In the genomic region with DNA sequence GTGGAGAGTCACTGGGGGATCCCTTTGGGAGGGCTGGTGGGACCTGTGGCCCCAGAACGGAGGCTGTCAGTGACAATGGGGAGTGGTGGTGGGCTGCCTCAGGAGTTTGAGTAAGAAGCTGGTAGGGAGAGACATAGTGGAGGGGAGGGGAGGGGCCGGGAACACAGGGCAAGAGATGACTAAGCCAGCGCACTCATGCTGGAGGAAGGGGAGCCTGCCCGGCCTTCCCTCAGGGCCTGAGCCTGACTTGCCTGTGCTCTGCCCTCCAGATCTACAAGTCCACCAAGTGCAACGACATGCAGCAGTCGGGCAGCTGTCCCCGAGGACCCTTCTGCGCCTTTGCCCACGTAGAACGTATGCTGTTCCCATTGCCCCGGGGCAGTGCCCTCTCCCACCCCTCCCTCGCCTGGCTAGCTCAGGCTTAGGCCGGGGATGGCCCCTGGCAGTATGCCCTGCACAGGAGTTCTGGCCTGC, we compare ENCODE assay signal across 1 cellular context.
TF ChIP-seq lines count a peak whose summit lies in the region.

No MANE protein-coding gene starts in this region.

TF ChIP-seq in endothelial cell of umbilical vein, 7 proteins besides CTCF, POLR2A, EP300 and RAD21:
- TF ChIP-seq FOS (IDR thresholded peaks at IDR 0.05; ENCODE audit: borderline replicate concordance, insufficient read depth, low read length) (peak; percentile 58), GATA2 (IDR thresholded peaks at IDR 0.05; ENCODE audit: insufficient read depth, insufficient read length, low read depth, low read length) (no peak)
